Comparison of ENCODE assay signal across 30 cellular contexts in the genomic region with DNA sequence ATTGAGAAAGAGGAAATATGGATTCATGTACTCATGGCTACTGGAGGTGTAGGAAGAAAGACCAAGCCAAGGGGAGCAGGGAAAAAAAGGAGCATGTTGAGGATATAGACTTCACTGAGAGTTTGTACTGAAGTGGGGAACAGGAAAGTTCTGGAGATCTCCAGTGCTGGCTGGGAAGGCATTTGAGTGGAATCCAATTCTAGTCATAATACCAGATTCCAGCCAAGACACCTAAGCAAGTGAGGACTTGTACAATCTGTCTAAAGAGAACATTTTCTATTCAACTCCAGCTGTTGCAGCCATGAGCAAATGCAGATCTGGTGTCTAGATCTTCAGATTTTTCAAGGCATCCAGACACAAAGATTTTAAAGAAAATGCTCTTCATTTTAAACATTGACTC.
"Had no signal": no experiment of that assay in that cellular context is flagged by ENCODE, and none has a peak within 500 bp of the region (broad histone marks: within the 10 kb centered on the region; RNA-seq: fewer than 3 reads in every experiment).

No MANE protein-coding gene starts in this region.

- H3K36me3 Mint-ChIP-seq: activated naive CD8-positive, alpha-beta T cell treated with anti-CD3 and anti-CD28 coated beads for 36 hours; mesothelial cell of epicardium; naive thymus-derived CD4-positive, alpha-beta T cell; stimulated activated naive B cell treated with anti-CD40 and anti-IgM and Interleukin-4, amounts not matched to agents 10 μg/mL and 1 μg/mL and 100 μg/mL, for 72 hours; T-cell had no signal

- H3K27me3 ChIP-seq: adrenal gland, body of pancreas, esophagus squamous epithelium, gastrocnemius medialis, testis, transverse colon had no signal

- H3K27ac ChIP-seq: adrenal gland, body of pancreas, gastrocnemius medialis, testis, transverse colon had no signal

- H3K27me3 Mint-ChIP-seq: activated CD4-positive, alpha-beta T cell treated with anti-CD3 and anti-CD28 coated beads for 36 hours; activated naive CD8-positive, alpha-beta T cell treated with anti-CD3 and anti-CD28 coated beads for 36 hours; naive thymus-derived CD4-positive, alpha-beta T cell; stimulated activated naive B cell treated with anti-CD40 and anti-IgM and Interleukin-4, amounts not matched to agents 10 μg/mL and 1 μg/mL and 100 μg/mL, for 72 hours; T-cell had no signal

- H3K36me3 ChIP-seq: adrenal gland, esophagus squamous epithelium, gastrocnemius medialis, transverse colon had no signal

- H3K4me1 ChIP-seq: body of pancreas, gastrocnemius medialis, testis, transverse colon had no signal

- H3K27ac Mint-ChIP-seq: activated CD4-positive, alpha-beta T cell treated with anti-CD3 and anti-CD28 coated beads for 36 hours; activated naive CD4-positive, alpha-beta T cell treated with anti-CD3 and anti-CD28 coated beads for 36 hours; activated naive CD8-positive, alpha-beta T cell treated with anti-CD3 and anti-CD28 coated beads for 36 hours; activated T-helper 1 cell treated with anti-CD3 and anti-CD28 coated beads, Interleukin-12 subunit alpha, Interleukin-12 subunit beta, Interleukin-2, Interleukin-4 antibody, amounts not matched to agents 30 ng/mL and 10 ng/mL and 1 ng/mL, durations not matched to agents 14 hours and 24 hours and 36 hours; endodermal cell; mesothelial cell of epicardium; naive thymus-derived CD4-positive, alpha-beta T cell; stimulated activated naive B cell treated with anti-CD40 and anti-IgM and Interleukin-4, amounts not matched to agents 10 μg/mL and 1 μg/mL and 100 μg/mL, for 72 hours; T-cell; T-helper 2 cell treated with Interferon-gamma antibody and Interleukin-4, amounts not matched to agents 5 μg/mL and 100 μg/mL, for 36 hours had no signal

- H3K4me3 Mint-ChIP-seq: activated CD4-positive, alpha-beta T cell treated with anti-CD3 and anti-CD28 coated beads for 36 hours; activated naive CD4-positive, alpha-beta T cell treated with anti-CD3 and anti-CD28 coated beads for 36 hours; activated naive CD8-positive, alpha-beta T cell treated with anti-CD3 and anti-CD28 coated beads for 36 hours; activated T-helper 1 cell treated with anti-CD3 and anti-CD28 coated beads, Interleukin-12 subunit alpha, Interleukin-12 subunit beta, Interleukin-2, Interleukin-4 antibody, amounts not matched to agents 30 ng/mL and 10 ng/mL and 1 ng/mL, durations not matched to agents 14 hours and 24 hours and 36 hours; endodermal cell; mesothelial cell of epicardium; naive thymus-derived CD4-positive, alpha-beta T cell; neural crest cell; stimulated activated naive B cell treated with anti-CD40 and anti-IgM and Interleukin-4, amounts not matched to agents 10 μg/mL and 1 μg/mL and 100 μg/mL, for 72 hours; T-cell; T-helper 2 cell treated with Interferon-gamma antibody and Interleukin-4, amounts not matched to agents 5 μg/mL and 100 μg/mL, for 36 hours had no signal

- H3K9me3 ChIP-seq: esophagus squamous epithelium, gastrocnemius medialis, testis, transverse colon had no signal

- ATAC-seq: activated CD4-positive, alpha-beta T cell treated with anti-CD3 and anti-CD28 coated beads for 36 hours; body of pancreas; gastrocnemius medialis; left cardiac atrium; left ventricle myocardium superior; naive thymus-derived CD4-positive, alpha-beta T cell; right cardiac atrium; stimulated activated naive B cell treated with anti-CD40 and anti-IgM and Interleukin-4, amounts not matched to agents 10 μg/mL and 1 μg/mL and 100 μg/mL, for 72 hours; T-cell had no signal

- H3K4me1 Mint-ChIP-seq: activated CD4-positive, alpha-beta T cell treated with anti-CD3 and anti-CD28 coated beads for 36 hours; activated naive CD8-positive, alpha-beta T cell treated with anti-CD3 and anti-CD28 coated beads for 36 hours; endodermal cell; mesothelial cell of epicardium; naive thymus-derived CD4-positive, alpha-beta T cell; neural crest cell; stimulated activated naive B cell treated with anti-CD40 and anti-IgM and Interleukin-4, amounts not matched to agents 10 μg/mL and 1 μg/mL and 100 μg/mL, for 72 hours; T-cell had no signal

- DNase-seq: activated CD4-positive, alpha-beta T cell treated with anti-CD3 and anti-CD28 coated beads for 36 hours; activated CD4-positive, alpha-beta T cell treated with anti-CD3 and anti-CD28 coated beads, Interleukin-2, amount 50 U/mL, for 4 hours; activated CD4-positive, CD25-positive, alpha-beta regulatory T cell; activated CD8-positive, alpha-beta memory T cell treated with anti-CD3 and anti-CD28 coated beads for 24 hours; activated effector memory CD4-positive, alpha-beta T cell treated with anti-CD3 and anti-CD28 coated beads, Interleukin-2, amount 50 U/mL, for 16 hours; activated naive CD4-positive, alpha-beta T cell treated with anti-CD3 and anti-CD28 coated beads for 36 hours; activated naive CD8-positive, alpha-beta T cell treated with anti-CD3 and anti-CD28 coated beads for 36 hours; adrenal gland; aorta; body of pancreas; endodermal cell; esophagus squamous epithelium; gastrocnemius medialis; glutamatergic neuron; islet precursor cell; left cardiac atrium; left ventricle myocardium superior; naive thymus-derived CD4-positive, alpha-beta T cell; nucleus accumbens; right cardiac atrium; stimulated activated CD4-positive, alpha-beta T cell treated with anti-CD3 and anti-CD28 coated beads, Interleukin-15, amount 100 ng/mL, for 24 hours; stimulated activated CD4-positive, alpha-beta T cell treated with anti-CD3 and anti-CD28 coated beads, Interleukin-2, amount 100 ng/mL, for 24 hours; stimulated activated naive B cell treated with anti-CD40 and anti-IgM and Interleukin-4, amounts not matched to agents 10 μg/mL and 1 μg/mL and 100 μg/mL, for 72 hours; T-cell; testis; transverse colon had no signal

- H3K4me3 ChIP-seq: adrenal gland, body of pancreas, esophagus squamous epithelium, gastrocnemius medialis, testis, transverse colon had no signal
